24 cellular contexts compared by ENCODE assay signal in genomic region chr2:213419980-213420379, GRCh38.
"Had no signal": no experiment of that assay in that cellular context is flagged by ENCODE, and none has a peak within 500 bp of the region (broad histone marks: within the 10 kb centered on the region; RNA-seq: fewer than 3 reads in every experiment).

No MANE protein-coding gene starts in this region.

- DNase-seq: stimulated activated CD4-positive, alpha-beta T cell treated with anti-CD3 and anti-CD28 coated beads, Interleukin-2, amount 100 ng/mL, for 48 hours; stimulated activated CD4-positive, alpha-beta T cell treated with anti-CD3 and anti-CD28 coated beads, Interleukin-4, amount 100 ng/mL, for 1 hour; stimulated activated CD4-positive, alpha-beta T cell treated with anti-CD3 and anti-CD28 coated beads, Interleukin-4, amount 100 ng/mL, for 24 hours; stimulated activated CD4-positive, alpha-beta T cell treated with anti-CD3 and anti-CD28 coated beads, Interleukin-4, amount 100 ng/mL, for 4 hours; stimulated activated CD8-positive, alpha-beta memory T cell treated with anti-CD3 and anti-CD28 coated beads, Interleukin-4, amount 100 ng/mL, for 48 hours; stimulated activated naive B cell treated with anti-CD40 and anti-IgM and Interleukin-4, amounts not matched to agents 10 μg/mL and 1 μg/mL and 100 μg/mL, for 72 hours; stimulated activated naive CD4-positive, alpha-beta T cell; stimulated activated naive CD4-positive, alpha-beta T cell treated with Interleukin-2 at 50 U/mL for 16 hours; stimulated activated naive CD8-positive, alpha-beta T cell treated with anti-CD3 and anti-CD28 coated beads, Interleukin-15, amount 100 ng/mL, for 72 hours; stimulated activated naive CD8-positive, alpha-beta T cell treated with anti-CD3 and anti-CD28 coated beads, Interleukin-15, Interleukin-2, amounts not matched to agents 100 U/mL and 50 U/mL, for 24 hours; stomach; substantia nigra; testis; thyroid gland; tibial artery; transverse colon; trophoblast cell; upper lobe of left lung; upper lobe of right lung; uterus had no signal

- H3K27ac ChIP-seq: stomach, suprapubic skin, testis, thoracic aorta, thyroid gland, tibial artery, tibial nerve, transverse colon, upper lobe of left lung, upper lobe of right lung, uterus, vagina had no signal

- H3K4me3 ChIP-seq: stomach, suprapubic skin, testis, thoracic aorta, thyroid gland, tibial artery, tibial nerve, transverse colon, upper lobe of left lung, upper lobe of right lung, uterus, vagina had no signal

- H3K9me3 ChIP-seq: stomach, suprapubic skin, testis, thoracic aorta, thyroid gland, tibial artery, tibial nerve, transverse colon, upper lobe of left lung, upper lobe of right lung, uterus, vagina had no signal

- H3K36me3 ChIP-seq: stomach, suprapubic skin, thoracic aorta, thyroid gland, tibial artery, tibial nerve, transverse colon, upper lobe of left lung, upper lobe of right lung, uterus, vagina had no signal

- H3K27me3 ChIP-seq: stomach, suprapubic skin, testis, thyroid gland, tibial artery, tibial nerve, transverse colon, upper lobe of left lung, upper lobe of right lung, uterus, vagina had no signal
